ENCODE assay signal across 10 cellular contexts in the genomic region with DNA sequence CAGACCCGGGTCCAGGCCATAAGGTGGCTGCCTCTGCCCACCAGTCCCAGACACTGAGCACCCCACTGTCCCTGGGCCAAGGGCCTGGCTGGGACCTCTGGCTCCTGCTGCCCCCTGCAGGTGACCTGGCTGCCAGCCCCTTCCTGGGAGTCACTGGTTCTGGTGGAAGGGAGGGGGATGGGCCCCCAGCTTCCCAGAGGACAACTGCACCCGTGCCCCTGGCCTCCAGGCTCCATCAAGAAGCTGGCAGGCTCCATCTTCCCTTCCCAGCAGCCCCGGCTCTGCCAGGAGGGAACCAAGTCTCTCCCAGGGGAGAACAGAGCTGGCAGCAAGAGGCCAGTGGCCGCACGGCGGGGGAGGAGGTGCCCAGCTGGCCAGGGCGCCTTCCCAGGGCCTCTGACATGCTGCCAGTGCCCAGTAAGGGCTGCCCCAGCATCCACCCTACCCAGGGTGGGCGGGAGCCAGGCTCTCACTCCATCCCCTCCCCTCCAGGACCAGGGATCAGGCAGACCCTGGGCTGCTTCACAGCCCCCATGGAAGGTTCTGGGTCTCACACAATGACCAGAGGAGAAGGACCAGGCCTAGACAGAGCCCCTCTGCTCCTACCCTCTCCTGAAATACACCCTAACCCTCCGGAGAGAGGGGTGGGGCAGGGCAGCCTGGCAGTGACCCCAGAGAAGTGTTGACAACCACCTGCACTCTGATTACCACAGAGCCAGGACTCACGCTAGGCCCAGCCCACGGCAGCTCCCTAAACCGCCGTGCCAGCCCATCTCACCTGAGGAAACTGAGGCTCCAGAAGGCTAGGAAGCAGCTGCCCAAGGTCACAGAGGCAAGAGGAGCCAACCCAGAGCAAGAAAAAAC. TPM values are rescaled to one million over a fixed set of nuclear protein-coding genes. Genes with fewer than 3 reads are reported as not detected.
DNase-seq lines count a peak whose midpoint lies in the region; ATAC-seq and TF ChIP-seq lines count a peak whose summit lies in the region.
"Had no signal": no experiment of that assay in that cellular context is flagged by ENCODE, and none has a peak within 500 bp of the region (broad histone marks: within the 10 kb centered on the region; RNA-seq: fewer than 3 reads in every experiment).

No MANE protein-coding gene starts in this region.

- H3K4me3 ChIP-seq in GM12875 (ENCODE audit: low read depth, low read length): no peak overlapping the region
- H3K4me3 ChIP-seq: SJSA1 had no signal

- DNase-seq in foreskin keratinocyte: no peak
- peak; percentile 81 for DNase-seq in posterior vena cava (ENCODE audit: low spot score)
- DNase-seq in NCI-H2171 (lab: John Stamatoyannopoulos, UW): no peak

- peak overlapping the region; percentile 92; the same call in 1 of the 2 replicates for H3K27ac ChIP-seq in VCaP
- no peak overlapping the region for H3K27ac ChIP-seq in foreskin keratinocyte
- H3K27ac ChIP-seq: SJSA1 had no signal

- H3K4me1 ChIP-seq in foreskin keratinocyte: peaks cover 10% of the 10 kb centered on the region

- intact Hi-C loops in posterior vena cava (cut with DNase I): loop anchor here in 1 of 2 donors (10.0 kb wide), 1 partner anchor 1053 kb away; no protein-coding TSS in a partner anchor

- TF ChIP-seq CTCF in GM12875 (IDR thresholded peaks at IDR 0.05; ENCODE audit: borderline replicate concordance, insufficient read depth, low read depth, low read length) (peak; percentile 56), VCaP (conservative IDR thresholded peaks at IDR 0.05) (peak; percentile 61), foreskin keratinocyte (conservative IDR thresholded peaks at IDR 0.05) (peak; percentile 63)

- H3K27me3 ChIP-seq in foreskin keratinocyte: no peaks in the 10 kb centered on the region
- H3K27me3 ChIP-seq: SJSA1 had no signal

- no peak for ATAC-seq in foreskin keratinocyte
- no peak for ATAC-seq in GM21423 (IDR thresholded peaks at IDR 0.05; ENCODE audit: unreplicated experiment)
- ATAC-seq in GM19023 (IDR thresholded peaks at IDR 0.05; ENCODE audit: unreplicated experiment): no peak
- ATAC-seq in HG03342 (IDR thresholded peaks at IDR 0.05; ENCODE audit: unreplicated experiment): no peak

RNA-seq across cellular contexts. Expression of a gene that starts 3.6 kb away (rescaled TPM):
- total RNA-seq in foreskin keratinocyte: 72.3 and 89.1 TPM in 2 replicates
- 35.7 and 43.6 TPM in 2 replicates for polyA plus RNA-seq in foreskin keratinocyte
- total RNA-seq in posterior vena cava: 10 to 100 TPM; 36.0 to 44.5 TPM

RNA-seq across cellular contexts. Expression of a gene that starts 41.5 kb away (rescaled TPM):
- 0.07 TPM in 1 of 2 replicates, not detected in the other for total RNA-seq in foreskin keratinocyte
- polyA plus RNA-seq in foreskin keratinocyte: 0.03 TPM in 2 replicates
- total RNA-seq in posterior vena cava: under 1 TPM; 0.05 to 0.23 TPM
- total RNA-seq: renal cortical epithelial cell, SJSA1 had no signal
